In genomic region chr20:5746064-5746463, GRCh38 we compare ENCODE assay signal across 2 cellular contexts.
TF ChIP-seq lines count a peak whose summit lies in the region.

No MANE protein-coding gene starts in this region.

TF ChIP-seq in GM23338, 12 proteins besides CTCF, POLR2A, EP300 and RAD21 (continued from another document):
- no peak for TF ChIP-seq NANOG (IDR thresholded peaks at IDR 0.05; ENCODE audit: borderline replicate concordance)

TF ChIP-seq in K562, 482 proteins besides CTCF, POLR2A, EP300 and RAD21 (continued from another document):
- TF ChIP-seq ZNF717 (CRISPR knock-in tag; IDR thresholded peaks at IDR 0.05) (no peak), HSF4 (CRISPR knock-in tag; IDR thresholded peaks at IDR 0.05; ENCODE audit: borderline replicate concordance) (peak; percentile 54; the same call in 1 of the 2 replicates), SMC3 (conservative IDR thresholded peaks at IDR 0.05; ENCODE audit: insufficient read depth, low read depth, low read length) (no peak), GABPA (tag; conservative IDR thresholded peaks at IDR 0.05; ENCODE audit: low read depth) (no peak), ZNF655 (CRISPR knock-in tag; IDR thresholded peaks at IDR 0.05) (no peak), PTRF (tag; IDR thresholded peaks at IDR 0.05) (peak; percentile 84), TEAD2 (tag; IDR thresholded peaks at IDR 0.05) (peak; percentile 29; the same call in 1 of the 2 replicates), CXXC5 (CRISPR knock-in tag; IDR thresholded peaks at IDR 0.05) (peak; percentile 26; the same call in 1 of the 2 replicates), PTBP1 (IDR thresholded peaks at IDR 0.05; ENCODE audit: low read depth, low read length) (no peak), IFI16 (CRISPR knock-in tag; IDR thresholded peaks at IDR 0.05) (peak; percentile 57; the same call in 1 of the 2 replicates), DDX20 (tag; IDR thresholded peaks at IDR 0.05; ENCODE audit: low read depth) (peak; percentile 77)
- TF ChIP-seq, protein P1, sequence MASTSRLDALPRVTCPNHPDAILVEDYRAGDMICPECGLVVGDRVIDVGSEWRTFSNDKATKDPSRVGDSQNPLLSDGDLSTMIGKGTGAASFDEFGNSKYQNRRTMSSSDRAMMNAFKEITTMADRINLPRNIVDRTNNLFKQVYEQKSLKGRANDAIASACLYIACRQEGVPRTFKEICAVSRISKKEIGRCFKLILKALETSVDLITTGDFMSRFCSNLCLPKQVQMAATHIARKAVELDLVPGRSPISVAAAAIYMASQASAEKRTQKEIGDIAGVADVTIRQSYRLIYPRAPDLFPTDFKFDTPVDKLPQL (IDR thresholded peaks at IDR 0.05; ENCODE audit: extremely low read depth, insufficient read length): no peak
